Comparison of ENCODE assay signal across 31 cellular contexts in the genomic region with DNA sequence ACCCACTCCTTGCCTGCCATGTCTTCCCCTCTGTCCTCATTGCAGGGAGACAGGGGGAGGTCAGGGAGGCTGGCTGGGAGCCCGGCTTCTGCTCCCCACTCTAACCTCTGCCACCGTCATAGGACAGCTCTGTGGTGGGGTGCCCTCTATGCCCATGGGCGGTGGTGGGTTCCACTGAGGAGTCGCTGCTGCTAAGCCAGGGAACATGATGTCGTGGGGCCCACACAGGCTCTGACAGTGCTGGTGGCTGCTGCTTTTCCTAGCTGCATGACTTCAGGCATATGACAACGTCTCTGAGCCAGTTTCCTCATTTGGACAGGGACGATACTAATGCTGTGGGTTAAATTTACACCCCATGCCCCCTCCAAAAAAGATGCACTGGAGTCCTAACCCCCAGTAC. TPM values are rescaled to one million over a fixed set of nuclear protein-coding genes. Genes with fewer than 3 reads are reported as not detected.
"Had no signal": no experiment of that assay in that cellular context is flagged by ENCODE, and none has a peak within 500 bp of the region (broad histone marks: within the 10 kb centered on the region; RNA-seq: fewer than 3 reads in every experiment).

No MANE protein-coding gene starts in this region.

- H3K4me3 Mint-ChIP-seq: effector memory CD8-positive, alpha-beta T cell; endodermal cell; memory B cell; naive thymus-derived CD4-positive, alpha-beta T cell had no signal

- H3K4me3 ChIP-seq: coronary artery, esophagus squamous epithelium, gastrocnemius medialis, heart right ventricle, left lung, lung had no signal

- H3K27me3 ChIP-seq: gastrocnemius medialis, left lung had no signal

- ATAC-seq: effector memory CD8-positive, alpha-beta T cell; esophagus mucosa; gastrocnemius medialis; heart right ventricle; left cardiac atrium; left lung; left ventricle myocardium superior; naive thymus-derived CD4-positive, alpha-beta T cell had no signal

- H3K36me3 ChIP-seq: esophagus squamous epithelium, gastrocnemius medialis, heart right ventricle, left lung had no signal

- H3K27ac ChIP-seq: coronary artery, epithelial cell of prostate, esophagus squamous epithelium, gastrocnemius medialis, heart right ventricle, left lung had no signal

- H3K9me3 Mint-ChIP-seq: effector memory CD8-positive, alpha-beta T cell; endodermal cell; memory B cell had no signal

- H3K27me3 Mint-ChIP-seq: memory B cell had no signal

- H3K4me1 ChIP-seq: gastrocnemius medialis, left lung had no signal

- H3K27ac Mint-ChIP-seq: effector memory CD8-positive, alpha-beta T cell; endodermal cell; memory B cell; naive thymus-derived CD4-positive, alpha-beta T cell had no signal

- H3K36me3 Mint-ChIP-seq: memory B cell; naive thymus-derived CD4-positive, alpha-beta T cell had no signal

- DNase-seq: effector CD8-positive, alpha-beta T cell; effector memory CD8-positive, alpha-beta T cell; endodermal cell; erythroblast; esophagus squamous epithelium; foreskin fibroblast; foreskin melanocyte; gastrocnemius medialis; glutamatergic neuron; head of caudate nucleus; heart right ventricle; hippocampal formation; left cardiac atrium; left lung; left ventricle myocardium superior; mammary epithelial cell; mesendoderm; midbrain; naive thymus-derived CD4-positive, alpha-beta T cell had no signal

- H3K9me3 ChIP-seq: esophagus squamous epithelium, gastrocnemius medialis, heart right ventricle, left lung had no signal

RNA-seq across cellular contexts. Expression of gene KCNA10, which starts 14.8 kb away (rescaled TPM):
- total RNA-seq: dermis microvascular lymphatic vessel endothelial cell; endodermal cell; esophagus mucosa; esophagus squamous epithelium; gastrocnemius medialis; glomerular endothelial cell; heart right ventricle; kidney epithelial cell; left cardiac atrium; left lung; left ventricle myocardium superior; lower leg skin; lung; mammary epithelial cell; mononuclear cell; mucosa of gallbladder; naive thymus-derived CD4-positive, alpha-beta T cell had no signal
- polyA plus RNA-seq: heart right ventricle; keratinocyte; lung; mammary epithelial cell; naive thymus-derived CD4-positive, alpha-beta T cell had no signal

RNA-seq across cellular contexts. Expression of gene PROK1, which starts 53.3 kb away (rescaled TPM):
- total RNA-seq: dermis microvascular lymphatic vessel endothelial cell; glomerular endothelial cell; kidney epithelial cell; left lung; left ventricle myocardium superior; lung; mammary epithelial cell; mononuclear cell; naive thymus-derived CD4-positive, alpha-beta T cell had no signal
- polyA plus RNA-seq: keratinocyte; mammary epithelial cell; naive thymus-derived CD4-positive, alpha-beta T cell had no signal
